ENCODE assay signal across 15 cellular contexts in genomic region chr4:47474799-47475198, GRCh38.
A peak's percentile ranks its signal among the peaks of the same experiment; 100 is the strongest.
DNase-seq lines count a peak whose midpoint lies in the region.
"Had no signal": no experiment of that assay in that cellular context is flagged by ENCODE, and none has a peak within 500 bp of the region (broad histone marks: within the 10 kb centered on the region; RNA-seq: fewer than 3 reads in every experiment).

No MANE protein-coding gene starts in this region.

- H3K4me3 ChIP-seq in HAP-1, result no peak overlapping the region
- H3K4me3 ChIP-seq: BLaER1 had no signal

- H3K9me3 ChIP-seq in HAP-1, result no peaks in the 10 kb centered on the region
- H3K9me3 ChIP-seq: BLaER1, Caco-2 had no signal

- H3K4me1 ChIP-seq in HAP-1, result peaks cover 48% of the 10 kb centered on the region
- H3K4me1 ChIP-seq: BLaER1 had no signal

- H3K27me3 ChIP-seq in HAP-1 (ENCODE audit: low read depth), result no peaks in the 10 kb centered on the region
- H3K27me3 ChIP-seq: BLaER1 had no signal

- H3K36me3 ChIP-seq in HAP-1 (replicated peaks), result no peaks in the 10 kb centered on the region
- H3K36me3 ChIP-seq: BLaER1 had no signal

- DNase-seq in DMS53 (lab: John Stamatoyannopoulos, UW), result peak; percentile 64
- no peak for DNase-seq in DMS53 treated with DMSO at 0.1 percent for 48 hours (lab: John Stamatoyannopoulos, UW; ENCODE audit: unreplicated experiment)
- DNase-seq in HAP-1 (ENCODE audit: low spot score in 2 of 2), result peak; percentile 37 to 76
- peak; percentile 25 for DNase-seq in NCI-H774 (lab: John Stamatoyannopoulos, UW)
- DNase-seq in NCI-H1694 (lab: John Stamatoyannopoulos, UW), result no peak
- no peak for DNase-seq in NCI-H146 treated with DMSO at 0.1 percent for 48 hours (lab: John Stamatoyannopoulos, UW; ENCODE audit: unreplicated experiment)
- DNase-seq: Caco-2; CD4-positive, CD25-positive, alpha-beta regulatory T cell; CD8-positive, alpha-beta T cell; DMS153; DMS79 treated with DMSO at 0.1 percent for 48 hours; GF-D8; GOT3; HCEC 1CT had no signal

- in situ Hi-C loops in HAP-1 (cut with MboI; ENCODE audit: low sequenced_read_pairs), result no loop called here

Comparison
In these comparisons a context has a peak if more than half of its experiments do, and no peak if none do; other contexts are left out.
1. DNase-seq: peak in DMS53 (single experiment), HAP-1 (2 of 2) and NCI-H774 (single experiment); none in DMS53 treated with DMSO at 0.1 percent for 48 hours (single experiment), NCI-H1694 (single experiment) and NCI-H146 treated with DMSO at 0.1 percent for 48 hours (single experiment).